Comparison of ENCODE assay signal across 26 cellular contexts in genomic region chr7:156113733-156114132, GRCh38.
A peak's percentile ranks its signal among the peaks of the same experiment; 100 is the strongest.
DNase-seq lines count a peak whose midpoint lies in the region; ATAC-seq and TF ChIP-seq lines count a peak whose summit lies in the region.
"Had no signal": no experiment of that assay in that cellular context is flagged by ENCODE, and none has a peak within 500 bp of the region (broad histone marks: within the 10 kb centered on the region; RNA-seq: fewer than 3 reads in every experiment).

No MANE protein-coding gene starts in this region.

- H3K27ac Mint-ChIP-seq in Caco-2 (ENCODE audit: unreplicated experiment) = no peak overlapping the region
- no peak overlapping the region for H3K27ac Mint-ChIP-seq in activated CD4-positive, alpha-beta memory T cell treated with anti-CD3 and anti-CD28 coated beads, Interleukin-2, amount 10 ng/mL, durations not matched to agents 7 days and 5 days

- no peak for TF ChIP-seq CTCF in right atrium auricular region (IDR thresholded peaks at IDR 0.05)
- no peak for TF ChIP-seq CTCF in Caco-2 (IDR thresholded peaks at IDR 0.05; ENCODE audit: insufficient read depth in 1 of 2, low read depth in 1 of 2, low read length in 1 of 2, severe bottlenecking in 1 of 2, unreplicated experiment in 1 of 2)

- no peaks in the 10 kb centered on the region for H3K36me3 ChIP-seq in right atrium auricular region
- no peaks in the 10 kb centered on the region for H3K36me3 ChIP-seq in Caco-2 (ENCODE audit: control insufficient read depth, insufficient read depth, low read length)
- H3K36me3 ChIP-seq: Peyer's patch, SJSA1 had no signal

- H3K4me3 ChIP-seq in right atrium auricular region (no peak overlapping the region), Caco-2 (ENCODE audit: low read depth, low read length) (no peak overlapping the region)
- H3K4me3 ChIP-seq: GM23248, Peyer's patch, SJSA1 had no signal

- no peak overlapping the region for H3K27ac ChIP-seq in right atrium auricular region
- H3K27ac ChIP-seq: GM23248, Peyer's patch, SJSA1 had no signal

- no peaks in the 10 kb centered on the region for H3K9me3 Mint-ChIP-seq in Caco-2 (ENCODE audit: unreplicated experiment)
- H3K9me3 Mint-ChIP-seq in activated CD4-positive, alpha-beta memory T cell treated with anti-CD3 and anti-CD28 coated beads, Interleukin-2, amount 10 ng/mL, durations not matched to agents 7 days and 5 days = no peaks in the 10 kb centered on the region

- no TSS peak for BruUV-seq in Caco-2 (replicated peaks; lab: Mats Ljungman, UMichigan)

- peaks cover 4% of the 10 kb centered on the region for H3K27me3 Mint-ChIP-seq in Caco-2 (ENCODE audit: insufficient read depth, unreplicated experiment)
- peaks cover 2% of the 10 kb centered on the region for H3K27me3 Mint-ChIP-seq in activated CD4-positive, alpha-beta memory T cell treated with anti-CD3 and anti-CD28 coated beads, Interleukin-2, amount 10 ng/mL, durations not matched to agents 7 days and 5 days

- CTCF ChIA-PET in Caco-2 (lab: Charles Lee) = no interaction called here
- CTCF ChIA-PET in activated CD4-positive, alpha-beta memory T cell treated with anti-CD3 and anti-CD28 coated beads, Interleukin-2, amount 10 ng/mL, durations not matched to agents 7 days and 5 days (lab: Charles Lee) = no interaction called here

- no peaks in the 10 kb centered on the region for H3K4me1 Mint-ChIP-seq in Caco-2 (ENCODE audit: low read depth, unreplicated experiment)
- H3K4me1 Mint-ChIP-seq in activated CD4-positive, alpha-beta memory T cell treated with anti-CD3 and anti-CD28 coated beads, Interleukin-2, amount 10 ng/mL, durations not matched to agents 7 days and 5 days = no peaks in the 10 kb centered on the region

- no peaks in the 10 kb centered on the region for H3K27me3 ChIP-seq in right atrium auricular region
- no peaks in the 10 kb centered on the region for H3K27me3 ChIP-seq in Caco-2 (replicated peaks; ENCODE audit: control insufficient read depth, insufficient read depth, low read length)
- H3K27me3 ChIP-seq: Peyer's patch had no signal

- no peaks in the 10 kb centered on the region for H3K9me3 ChIP-seq in right atrium auricular region
- no peaks in the 10 kb centered on the region for H3K9me3 ChIP-seq in Caco-2
- H3K9me3 ChIP-seq: Peyer's patch, SJSA1 had no signal

- no peaks in the 10 kb centered on the region for H3K36me3 Mint-ChIP-seq in Caco-2 (ENCODE audit: insufficient read depth, unreplicated experiment)
- no peaks in the 10 kb centered on the region for H3K36me3 Mint-ChIP-seq in activated CD4-positive, alpha-beta memory T cell treated with anti-CD3 and anti-CD28 coated beads, Interleukin-2, amount 10 ng/mL, durations not matched to agents 7 days and 5 days (ENCODE audit: low read depth)

- ATAC-seq in left cardiac atrium (no peak), left lobe of liver (no peak), HG02798 (IDR thresholded peaks at IDR 0.05; ENCODE audit: poor library complexity, unreplicated experiment) (no peak)
- ATAC-seq: Right ventricle myocardium inferior had no signal

- H3K4me1 ChIP-seq in right atrium auricular region (no peaks in the 10 kb centered on the region), Caco-2 (no peaks in the 10 kb centered on the region)
- H3K4me1 ChIP-seq: Peyer's patch, SJSA1 had no signal

- H3K4me3 Mint-ChIP-seq in Caco-2 (ENCODE audit: unreplicated experiment) = no peak overlapping the region
- H3K4me3 Mint-ChIP-seq in activated CD4-positive, alpha-beta memory T cell treated with anti-CD3 and anti-CD28 coated beads, Interleukin-2, amount 10 ng/mL, durations not matched to agents 7 days and 5 days = no peak overlapping the region

- POLR2A ChIA-PET in Caco-2 (lab: Charles Lee) = no interaction called here
- POLR2A ChIA-PET in activated CD4-positive, alpha-beta memory T cell treated with anti-CD3 and anti-CD28 coated beads, Interleukin-2, amount 10 ng/mL, durations not matched to agents 7 days and 5 days (lab: Charles Lee) = no interaction called here

- DNase-seq in right atrium auricular region (ENCODE audit: low spot score) (peak; percentile 16), left cardiac atrium (no peak), ecto neural progenitor cell (ENCODE audit: low spot score) (peak; percentile 25), left lobe of liver (ENCODE audit: low spot score) (peak; percentile 8), HuH-7.5 (ENCODE audit: low spot score) (no peak), Caco-2 (no peak)
- no peak for DNase-seq in activated CD4-positive, alpha-beta memory T cell treated with anti-CD3 and anti-CD28 coated beads, Interleukin-2, amount 10 ng/mL, durations not matched to agents 7 days and 5 days
- DNase-seq: 8988T, DMS153, DND-41, GM23248, H7, IMR-90, KG1, MM.1S, NCI-H1417, NCI-H1694, NCI-H2081 treated with DMSO at 0.1 percent for 48 hours, NCI-H2171, NCI-H226, NCI-H510A, NCI-H69, Peyer's patch had no signal

- intact Hi-C loops in left cardiac atrium (cut with DNase I) = no loop called here
- intact Hi-C loops in Caco-2 (cut with micrococcal nuclease; ENCODE audit: unreplicated experiment) = no loop called here

Comparison
In these comparisons a context has a peak if more than half of its experiments do, and no peak if none do; other contexts are left out.
1. DNase-seq: peak in right atrium auricular region (single experiment), ecto neural progenitor cell (single experiment) and left lobe of liver (single experiment); none in left cardiac atrium (single experiment), HuH-7.5 (single experiment), Caco-2 (0 of 2) and activated CD4-positive, alpha-beta memory T cell treated with anti-CD3 and anti-CD28 coated beads, Interleukin-2, amount 10 ng/mL, durations not matched to agents 7 days and 5 days (single experiment).